24 cellular contexts compared by ENCODE assay signal in genomic region chr5:128315671-128316070, GRCh38.
"Had no signal": no experiment of that assay in that cellular context is flagged by ENCODE, and none has a peak within 500 bp of the region (broad histone marks: within the 10 kb centered on the region; RNA-seq: fewer than 3 reads in every experiment).

No MANE protein-coding gene starts in this region.

- H3K27me3 ChIP-seq: brain microvascular endothelial cell had no signal

- H3K27ac ChIP-seq: brain microvascular endothelial cell, VCaP had no signal

- H3K9me3 ChIP-seq: SK-N-SH had no signal

- H3K36me3 ChIP-seq: brain microvascular endothelial cell had no signal

- DNase-seq: activated CD4-positive, alpha-beta memory T cell treated with anti-CD3 and anti-CD28 coated beads, Interleukin-2, amount 10 ng/mL, durations not matched to agents 7 days and 5 days; activated CD4-positive, alpha-beta T cell treated with anti-CD3 and anti-CD28 coated beads, Interleukin-2, amount 10 ng/mL, durations not matched to agents 7 days and 5 days; activated CD4-positive, CD25-positive, alpha-beta regulatory T cell; activated CD8-positive, alpha-beta memory T cell treated with anti-CD3 and anti-CD28 coated beads, Interleukin-2, amount 50 U/mL, for 4 hours; activated gamma-delta T cell treated with Interleukin-2 at 50 U/mL for 16 hours; activated naive CD4-positive, alpha-beta T cell treated with anti-CD3 and anti-CD28 coated beads, Interleukin-2, amount 10 ng/mL, durations not matched to agents 7 days and 5 days; activated naive CD8-positive, alpha-beta T cell treated with anti-CD3 and anti-CD28 coated beads for 36 hours; activated T-cell treated with anti-CD3 and anti-CD28 coated beads, Interleukin-2, amount 50 U/mL, for 72 hours; brain microvascular endothelial cell; caudate nucleus; Kasumi-1; KBM-7; NCI-H1092 treated with DMSO at 0.1 percent for 48 hours; NCI-H1417 treated with DMSO at 0.1 percent for 48 hours; NCI-H1694; NCI-H2029; NCI-H2107; NCI-H345; NCI-H510A treated with DMSO at 0.1 percent for 48 hours; NCI-H69; SK-N-SH; T-helper 1 cell had no signal

- ATAC-seq: activated T-cell treated with anti-CD3 and anti-CD28 coated beads, Interleukin-2, amount 50 U/mL, for 72 hours; Right ventricle myocardium inferior had no signal

- H3K4me2 ChIP-seq: SK-N-SH had no signal
